Comparison of ENCODE assay signal across 27 cellular contexts in genomic region chr20:13554706-13555105, GRCh38.
DNase-seq lines count a peak whose midpoint lies in the region; ATAC-seq and TF ChIP-seq lines count a peak whose summit lies in the region.
"Had no signal": no experiment of that assay in that cellular context is flagged by ENCODE, and none has a peak within 500 bp of the region (broad histone marks: within the 10 kb centered on the region; RNA-seq: fewer than 3 reads in every experiment).

No MANE protein-coding gene starts in this region.

- H3K27ac ChIP-seq in breast epithelium (no peak overlapping the region), substantia nigra (ENCODE audit: low read depth, low read length, poor library complexity, severe bottlenecking) (no peak overlapping the region), right atrium auricular region (no peak overlapping the region)
- H3K27ac ChIP-seq: 22Rv1 had no signal

- BruUV-seq in MCF 10A (replicated peaks; lab: Mats Ljungman, UMichigan): no TSS peak

- intact Hi-C loops in MCF 10A (cut with micrococcal nuclease) (no loop called here), breast epithelium (cut with DNase I; ENCODE audit: low total_unique reads) (no loop called here)

- no peak for TF ChIP-seq POLR2A in breast epithelium (IDR thresholded peaks at IDR 0.05)

- H3K27me3 ChIP-seq in breast epithelium (no peaks in the 10 kb centered on the region), right atrium auricular region (no peaks in the 10 kb centered on the region)

- H3K36me3 ChIP-seq in breast epithelium (no peaks in the 10 kb centered on the region), right atrium auricular region (no peaks in the 10 kb centered on the region)

- H3K4me1 Mint-ChIP-seq in MCF 10A (ENCODE audit: insufficient read depth, unreplicated experiment): peaks cover 6% of the 10 kb centered on the region
- H3K4me1 Mint-ChIP-seq: B cell had no signal

- no peaks in the 10 kb centered on the region for H3K9me3 Mint-ChIP-seq in MCF 10A (ENCODE audit: unreplicated experiment)
- H3K9me3 Mint-ChIP-seq: activated T-cell treated with anti-CD3 and anti-CD28 coated beads, Interleukin-2, amount 50 U/mL, for 24 hours; effector memory CD8-positive, alpha-beta T cell; IgD-negative memory B cell had no signal

- peaks cover 9% of the 10 kb centered on the region for H3K36me3 Mint-ChIP-seq in MCF 10A (ENCODE audit: insufficient read depth, unreplicated experiment)

- H3K4me3 Mint-ChIP-seq in MCF 10A (ENCODE audit: unreplicated experiment): no peak overlapping the region
- H3K4me3 Mint-ChIP-seq: activated CD8-positive, alpha-beta T cell treated with anti-CD3 and anti-CD28 coated beads, Interleukin-2, amount 10 ng/mL, durations not matched to agents 7 days and 5 days; activated T-cell treated with anti-CD3 and anti-CD28 coated beads, Interleukin-2, amount 50 U/mL, for 24 hours; B cell; effector memory CD8-positive, alpha-beta T cell; IgD-negative memory B cell had no signal

- H3K9me3 ChIP-seq in breast epithelium (no peaks in the 10 kb centered on the region), right atrium auricular region (no peaks in the 10 kb centered on the region)

- POLR2A ChIA-PET in MCF 10A (lab: Yijun Ruan, JAX): no interaction called here

- DNase-seq in MCF 10A (ENCODE audit: unreplicated experiment) (peak; percentile 13), breast epithelium (ENCODE audit: low spot score in 2 of 2) (no peak), amniotic epithelial cell (ENCODE audit: low read depth) (peak; percentile 46), fibroblast of peridontal ligament (ENCODE audit: extremely low read depth) (peak; percentile 7), substantia nigra (lab: John Stamatoyannopoulos, UW) (no peak), right atrium auricular region (ENCODE audit: low spot score) (no peak)
- no peak for DNase-seq in effector CD8-positive, alpha-beta T cell (lab: John Stamatoyannopoulos, UW)
- DNase-seq: activated CD8-positive, alpha-beta T cell treated with anti-CD3 and anti-CD28 coated beads, Interleukin-2, amount 10 ng/mL, durations not matched to agents 7 days and 5 days; activated naive CD4-positive, alpha-beta T cell; activated T-cell treated with anti-CD3 and anti-CD28 coated beads, Interleukin-2, amount 50 U/mL, for 24 hours; amygdala; COR-L47; DMS79 treated with DMSO at 0.1 percent for 48 hours; effector memory CD8-positive, alpha-beta T cell; foreskin melanocyte; H7; hippocampal formation; NCI-H1048; NCI-H2029 treated with DMSO at 0.1 percent for 48 hours; NCI-H446 treated with DMSO at 0.1 percent for 48 hours; nucleus accumbens had no signal

- H3K4me3 ChIP-seq in breast epithelium (no peak overlapping the region), right atrium auricular region (no peak overlapping the region)
- H3K4me3 ChIP-seq: lung had no signal

- ATAC-seq in GM21447 (IDR thresholded peaks at IDR 0.05; ENCODE audit: unreplicated experiment): no peak
- ATAC-seq: activated CD4-positive, CD25-positive, alpha-beta regulatory T cell treated with anti-CD3 and anti-CD28 coated beads, Interleukin-2, amount 50 U/mL, for 24 hours; activated CD8-positive, alpha-beta T cell treated with anti-CD3 and anti-CD28 coated beads, Interleukin-2, amount 10 ng/mL, durations not matched to agents 7 days and 5 days; effector memory CD8-positive, alpha-beta T cell had no signal

- CTCF ChIA-PET in MCF 10A (lab: Yijun Ruan, JAX): interaction anchor here (9.3 kb wide), 1 partner anchor 8 kb away, joined by 129 read pairs; no protein-coding TSS in a partner anchor

- no peak overlapping the region for H3K27ac Mint-ChIP-seq in MCF 10A (ENCODE audit: low read depth, unreplicated experiment)
- H3K27ac Mint-ChIP-seq: activated CD8-positive, alpha-beta T cell treated with anti-CD3 and anti-CD28 coated beads, Interleukin-2, amount 10 ng/mL, durations not matched to agents 7 days and 5 days; activated T-cell treated with anti-CD3 and anti-CD28 coated beads, Interleukin-2, amount 50 U/mL, for 24 hours; B cell; effector memory CD8-positive, alpha-beta T cell; IgD-negative memory B cell had no signal

- TF ChIP-seq CTCF in MCF 10A (IDR thresholded peaks at IDR 0.05; ENCODE audit: unreplicated experiment): no peak
- no peak for TF ChIP-seq CTCF in breast epithelium (IDR thresholded peaks at IDR 0.05)
- TF ChIP-seq CTCF in right atrium auricular region (IDR thresholded peaks at IDR 0.05): no peak

- no peaks in the 10 kb centered on the region for H3K27me3 Mint-ChIP-seq in MCF 10A (ENCODE audit: insufficient read depth, unreplicated experiment)
- H3K27me3 Mint-ChIP-seq: activated T-cell treated with anti-CD3 and anti-CD28 coated beads, Interleukin-2, amount 50 U/mL, for 24 hours; B cell; effector memory CD8-positive, alpha-beta T cell; IgD-negative memory B cell had no signal

- H3K4me1 ChIP-seq in breast epithelium (no peaks in the 10 kb centered on the region), right atrium auricular region (no peaks in the 10 kb centered on the region)

Comparison
In these comparisons a context has a peak if more than half of its experiments do, and no peak if none do; other contexts are left out.
1. DNase-seq: peak in MCF 10A (single experiment), amniotic epithelial cell (single experiment) and fibroblast of peridontal ligament (single experiment); none in breast epithelium (0 of 2), effector CD8-positive, alpha-beta T cell (single experiment), substantia nigra (0 of 49) and right atrium auricular region (single experiment).